ENCODE assay signal across 8 cellular contexts in genomic region chr12:2035421-2036080, GRCh38. TPM values are rescaled to one million over a fixed set of nuclear protein-coding genes. Genes with fewer than 3 reads are reported as not detected.
DNase-seq lines count a peak whose midpoint lies in the region; ATAC-seq and TF ChIP-seq lines count a peak whose summit lies in the region.

No MANE protein-coding gene starts in this region.

- peak overlapping the region; percentile 61 to 86 (median 74) for H3K4me3 Mint-ChIP-seq in CD8-positive, alpha-beta memory T cell
- H3K4me3 Mint-ChIP-seq in osteocyte (ENCODE audit: unreplicated experiment): peak overlapping the region; percentile 62

- H3K4me3 ChIP-seq in CD8-positive, alpha-beta memory T cell (ENCODE audit: low read length): peak overlapping the region; percentile 70
- H3K4me3 ChIP-seq in coronary artery: peak overlapping the region; percentile 63

- H3K9me3 ChIP-seq in CD8-positive, alpha-beta memory T cell (ENCODE audit: low read length): no peaks in the 10 kb centered on the region

- peaks cover 22% of the 10 kb centered on the region for H3K27me3 ChIP-seq in CD8-positive, alpha-beta memory T cell (ENCODE audit: insufficient read depth, low read length, poor library complexity, severe bottlenecking)

- no peak overlapping the region for H3K27ac ChIP-seq in CD8-positive, alpha-beta memory T cell (ENCODE audit: low read depth, low read length)
- H3K27ac ChIP-seq in coronary artery: no peak overlapping the region

- no peak for ATAC-seq in GM18505 (IDR thresholded peaks at IDR 0.05; ENCODE audit: unreplicated experiment)

- peaks cover 12 to 19% (median 19%) of the 10 kb centered on the region in 3 donors for H3K4me1 Mint-ChIP-seq in CD8-positive, alpha-beta memory T cell
- peaks cover 12% of the 10 kb centered on the region for H3K4me1 Mint-ChIP-seq in osteocyte (ENCODE audit: unreplicated experiment)

- peak in 1 of 5 donors; percentile 6 for DNase-seq in CD8-positive, alpha-beta memory T cell
- DNase-seq in NCI-H2171 treated with DMSO at 0.1 percent for 48 hours (lab: John Stamatoyannopoulos, UW) (peak; percentile 91), coronary artery (ENCODE audit: low spot score) (no peak), osteocyte (ENCODE audit: extremely low spot score, unreplicated experiment) (no peak), RKO (ENCODE audit: low spot score) (no peak), NCI-H1436 (lab: John Stamatoyannopoulos, UW) (no peak)
- DNase-seq in stimulated activated naive CD4-positive, alpha-beta T cell (lab: John Stamatoyannopoulos, UW): no peak

- POLR2A ChIA-PET in CD8-positive, alpha-beta memory T cell (lab: Charles Lee): no interaction called here

- no peak for TF ChIP-seq POLR2A in GM18505 (IDR thresholded peaks at IDR 0.05; ENCODE audit: borderline replicate concordance, extremely low read depth, insufficient read depth, insufficient read length)

- H3K27ac Mint-ChIP-seq in CD8-positive, alpha-beta memory T cell: no peak overlapping the region
- no peak overlapping the region for H3K27ac Mint-ChIP-seq in osteocyte (ENCODE audit: unreplicated experiment)

- CTCF ChIA-PET in CD8-positive, alpha-beta memory T cell (lab: Charles Lee): interaction anchor here (1.3 to 1.9 kb wide), 2 partner anchors 9 to 245 kb away, joined by 3 to 6 read pairs; no protein-coding TSS in a partner anchor

- no peaks in the 10 kb centered on the region for H3K9me3 Mint-ChIP-seq in CD8-positive, alpha-beta memory T cell
- H3K9me3 Mint-ChIP-seq in osteocyte (ENCODE audit: unreplicated experiment): no peaks in the 10 kb centered on the region

- H3K36me3 ChIP-seq in CD8-positive, alpha-beta memory T cell (ENCODE audit: insufficient read depth, low read length): no peaks in the 10 kb centered on the region

- H3K36me3 Mint-ChIP-seq in CD8-positive, alpha-beta memory T cell: no peaks in the 10 kb centered on the region
- no peaks in the 10 kb centered on the region for H3K36me3 Mint-ChIP-seq in osteocyte (ENCODE audit: unreplicated experiment)

- TF ChIP-seq CTCF in coronary artery (IDR thresholded peaks at IDR 0.05): no peak
- no peak for TF ChIP-seq CTCF in osteocyte (IDR thresholded peaks at IDR 0.05)

- H3K4me1 ChIP-seq in CD8-positive, alpha-beta memory T cell (ENCODE audit: insufficient read depth, low read length): peaks cover 11% of the 10 kb centered on the region

- H3K27me3 Mint-ChIP-seq in CD8-positive, alpha-beta memory T cell: peaks cover 23 to 59% of the 10 kb centered on the region in 2 donors
- peaks cover 76% of the 10 kb centered on the region for H3K27me3 Mint-ChIP-seq in osteocyte (ENCODE audit: unreplicated experiment)

RNA-seq across cellular contexts. Expression of gene CACNA1C, which starts 17.2 kb away (rescaled TPM):
- total RNA-seq in CD8-positive, alpha-beta memory T cell: under 1 TPM; 0.04 TPM
- 0.10 TPM for polyA plus RNA-seq in CD8-positive, alpha-beta memory T cell
- 59.1 and 67.4 TPM in 2 replicates for total RNA-seq in osteocyte

RNA-seq across cellular contexts. Expression of gene DCP1B, which starts 31.3 kb away (rescaled TPM):
- total RNA-seq in CD8-positive, alpha-beta memory T cell: 10 to 100 TPM; 13.9 to 16.7 TPM
- polyA plus RNA-seq in CD8-positive, alpha-beta memory T cell: 26.0 TPM
- 12.5 and 14.4 TPM in 2 replicates for total RNA-seq in osteocyte

Comparison
In these comparisons a context has a peak if more than half of its experiments do, and no peak if none do; other contexts are left out.
1. RNA of gene CACNA1C, which starts 17.2 kb away (total RNA-seq): 59.1 to 67.4 TPM in osteocyte; 0.04 TPM in CD8-positive, alpha-beta memory T cell; every median in the first group is over 10 times any median in the second.